21 cellular contexts compared by ENCODE assay signal in the genomic region with DNA sequence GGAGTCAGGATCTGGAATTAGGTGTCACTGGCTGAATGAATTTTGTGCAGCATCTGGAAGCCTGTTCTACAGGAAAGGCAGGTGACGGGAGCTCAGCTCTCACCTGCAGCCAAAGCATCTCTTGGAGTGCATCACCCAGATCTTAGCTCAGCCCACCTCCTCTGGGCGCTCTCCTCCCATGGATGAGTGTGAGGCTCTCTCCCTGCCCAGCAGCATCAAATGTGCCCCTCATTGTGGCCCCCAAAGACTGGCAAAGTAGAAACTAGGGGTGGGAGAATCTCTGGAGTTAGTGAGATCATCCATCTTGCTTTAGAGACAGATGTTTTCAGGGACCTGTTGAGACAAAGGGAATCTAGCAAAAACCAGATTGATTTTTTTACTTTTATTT.
"Had no signal": no experiment of that assay in that cellular context is flagged by ENCODE, and none has a peak within 500 bp of the region (broad histone marks: within the 10 kb centered on the region; RNA-seq: fewer than 3 reads in every experiment).

No MANE protein-coding gene starts in this region.

- H3K79me2 ChIP-seq: parathyroid adenoma had no signal

- H3K36me3 ChIP-seq: gastrocnemius medialis, neutrophil had no signal

- DNase-seq: activated CD4-positive, alpha-beta memory T cell treated with anti-CD3 and anti-CD28 coated beads for 36 hours; activated CD4-positive, alpha-beta T cell treated with anti-CD3 and anti-CD28 coated beads for 48 hours; activated effector memory CD4-positive, alpha-beta T cell treated with Interleukin-2 at 50 U/mL for 16 hours; activated naive CD4-positive, alpha-beta T cell treated with anti-CD3 and anti-CD28 coated beads for 36 hours; activated naive CD8-positive, alpha-beta T cell treated with anti-CD3 and anti-CD28 coated beads, Interleukin-2, amount 10 ng/mL, durations not matched to agents 7 days and 5 days; activated T-cell treated with anti-CD3 and anti-CD28 coated beads, Interleukin-2, amount 50 U/mL, for 72 hours; body of pancreas; effector CD4-positive, alpha-beta T cell; erythroblast; gastrocnemius medialis; hippocampal formation; right cardiac atrium; stimulated activated CD4-positive, alpha-beta T cell treated with anti-CD3 and anti-CD28 coated beads, Interleukin-1b, Interleukin-23, amount 100 ng/mL, for 48 hours; SW 1271; T-helper 17 cell had no signal

- H3K27me3 ChIP-seq: body of pancreas, gastrocnemius medialis, neutrophil had no signal

- H3K4me1 Mint-ChIP-seq: activated naive CD8-positive, alpha-beta T cell treated with anti-CD3 and anti-CD28 coated beads, Interleukin-2, amount 10 ng/mL, durations not matched to agents 7 days and 5 days; nephron; T-helper 17 cell had no signal

- H3K27ac Mint-ChIP-seq: activated CD4-positive, alpha-beta memory T cell treated with anti-CD3 and anti-CD28 coated beads for 36 hours; activated naive CD4-positive, alpha-beta T cell treated with anti-CD3 and anti-CD28 coated beads for 36 hours; activated naive CD8-positive, alpha-beta T cell treated with anti-CD3 and anti-CD28 coated beads, Interleukin-2, amount 10 ng/mL, durations not matched to agents 7 days and 5 days; activated T-cell treated with anti-CD3 and anti-CD28 coated beads, Interleukin-2, amount 50 U/mL, for 72 hours; dendritic cell treated with granulocyte-macrophage colony-stimulating factor and Interleukin-4, amounts not matched to agents 40 ng/mL and 50 ng/mL, for 4 days; nephron; stimulated activated naive CD8-positive, alpha-beta T cell treated with anti-CD3 and anti-CD28 coated beads, Interleukin-15, Interleukin-2, amounts not matched to agents 100 ng/mL and 50 ng/mL, for 24 hours; T-helper 17 cell had no signal

- H3K27me3 Mint-ChIP-seq: dendritic cell treated with granulocyte-macrophage colony-stimulating factor and Interleukin-4, amounts not matched to agents 40 ng/mL and 50 ng/mL, for 4 days; stimulated activated naive CD8-positive, alpha-beta T cell treated with anti-CD3 and anti-CD28 coated beads, Interleukin-15, Interleukin-2, amounts not matched to agents 100 ng/mL and 50 ng/mL, for 24 hours had no signal

- H3K4me3 ChIP-seq: body of pancreas, gastrocnemius medialis, skin epidermis had no signal

- H3K9me3 Mint-ChIP-seq: activated CD4-positive, alpha-beta memory T cell treated with anti-CD3 and anti-CD28 coated beads for 36 hours; activated naive CD4-positive, alpha-beta T cell treated with anti-CD3 and anti-CD28 coated beads for 36 hours; activated naive CD8-positive, alpha-beta T cell treated with anti-CD3 and anti-CD28 coated beads, Interleukin-2, amount 10 ng/mL, durations not matched to agents 7 days and 5 days; activated T-cell treated with anti-CD3 and anti-CD28 coated beads, Interleukin-2, amount 50 U/mL, for 72 hours; dendritic cell treated with granulocyte-macrophage colony-stimulating factor and Interleukin-4, amounts not matched to agents 40 ng/mL and 50 ng/mL, for 4 days; nephron; stimulated activated naive CD8-positive, alpha-beta T cell treated with anti-CD3 and anti-CD28 coated beads, Interleukin-15, Interleukin-2, amounts not matched to agents 100 ng/mL and 50 ng/mL, for 24 hours had no signal

- H3K9me3 ChIP-seq: body of pancreas, gastrocnemius medialis, neutrophil had no signal

- H3K4me1 ChIP-seq: gastrocnemius medialis had no signal

- H2AFZ ChIP-seq: parathyroid adenoma had no signal

- ATAC-seq: activated T-cell treated with anti-CD3 and anti-CD28 coated beads, Interleukin-2, amount 50 U/mL, for 72 hours; body of pancreas; gastrocnemius medialis; right cardiac atrium; T-helper 17 cell had no signal

- H3K36me3 Mint-ChIP-seq: activated CD4-positive, alpha-beta memory T cell treated with anti-CD3 and anti-CD28 coated beads for 36 hours; activated naive CD8-positive, alpha-beta T cell treated with anti-CD3 and anti-CD28 coated beads, Interleukin-2, amount 10 ng/mL, durations not matched to agents 7 days and 5 days had no signal

- H3K27ac ChIP-seq: body of pancreas, neutrophil, parathyroid adenoma had no signal

- H3K4me3 Mint-ChIP-seq: activated CD4-positive, alpha-beta memory T cell treated with anti-CD3 and anti-CD28 coated beads for 36 hours; activated naive CD4-positive, alpha-beta T cell treated with anti-CD3 and anti-CD28 coated beads for 36 hours; activated naive CD8-positive, alpha-beta T cell treated with anti-CD3 and anti-CD28 coated beads, Interleukin-2, amount 10 ng/mL, durations not matched to agents 7 days and 5 days; activated T-cell treated with anti-CD3 and anti-CD28 coated beads, Interleukin-2, amount 50 U/mL, for 72 hours; dendritic cell treated with granulocyte-macrophage colony-stimulating factor and Interleukin-4, amounts not matched to agents 40 ng/mL and 50 ng/mL, for 4 days; nephron; stimulated activated naive CD8-positive, alpha-beta T cell treated with anti-CD3 and anti-CD28 coated beads, Interleukin-15, Interleukin-2, amounts not matched to agents 100 ng/mL and 50 ng/mL, for 24 hours; T-helper 17 cell had no signal
